Comparison of ENCODE assay signal across 8 cellular contexts in genomic region chr22:42649261-42650056, GRCh38. TPM values are rescaled to one million over a fixed set of nuclear protein-coding genes. Genes with fewer than 3 reads are reported as not detected.
DNase-seq lines count a peak whose midpoint lies in the region; ATAC-seq and TF ChIP-seq lines count a peak whose summit lies in the region.

Gene CYB5R3 (minus strand): TSS chr22:42649392. CDS start chr22:42649315, 77 bp downstream.

- H3K4me3 Mint-ChIP-seq in CD14-positive monocyte: peak within 1 kb of the TSS; percentile 96 to 99

- H3K36me3 ChIP-seq in PC-3 (ENCODE audit: low read depth, low read length): no peaks in the 10 kb centered on the region
- H3K36me3 ChIP-seq in mucosa of rectum (ENCODE audit: control insufficient read depth in 2 of 2, insufficient read depth in 2 of 2, low read length in 2 of 2): no peaks in the 10 kb centered on the region

- H3K9me3 ChIP-seq in PC-3 (ENCODE audit: low read length) (no peaks in the 10 kb centered on the region), mucosa of rectum (ENCODE audit: control insufficient read depth in 2 of 2, low read length in 2 of 2) (no peaks in the 10 kb centered on the region)

- ATAC-seq in GM19395 (IDR thresholded peaks at IDR 0.05; ENCODE audit: unreplicated experiment) (peak; percentile 65), PC-3 (peak; percentile 83)

- peak within 1 kb of the TSS; percentile 89 for H3K9ac ChIP-seq in PC-3 (ENCODE audit: low read length)
- H3K9ac ChIP-seq in mucosa of rectum (ENCODE audit: low read depth in 1 of 2, low read length in 2 of 2): peak within 1 kb of the TSS; percentile 87 to 94

- H3K27ac Mint-ChIP-seq in CD14-positive monocyte: peak within 1 kb of the TSS; percentile 84 to 99 (median 96)

- H3K4me3 ChIP-seq in PC-3 (ENCODE audit: low read length): peak within 1 kb of the TSS; percentile 98
- H3K4me3 ChIP-seq in mucosa of rectum (ENCODE audit: low read length in 2 of 2): peak within 1 kb of the TSS; percentile 82 to 93

- peak within 1 kb of the TSS; percentile 79 for H2AFZ ChIP-seq in PC-3 (ENCODE audit: low read length)

- CTCF ChIA-PET in PC-3 (lab: Charles Lee): interaction anchor here (0.6 to 1.0 kb wide), 2 partner anchors 106 to 170 kb away, joined by 4 read pairs; no protein-coding TSS in a partner anchor

- H3F3A ChIP-seq in PC-3 (ENCODE audit: low read length, unreplicated experiment): no peaks in the 10 kb centered on the region

- POLR2A ChIA-PET in PC-3 (lab: Charles Lee; ENCODE audit: unreplicated experiment): interaction anchor here (0.5 kb wide), 1 partner anchor 25 kb away, joined by 11 read pairs; no protein-coding TSS in a partner anchor

- H3K36me3 Mint-ChIP-seq in CD14-positive monocyte: peaks cover 8 to 17% of the 10 kb centered on the region in 2 donors

- DNase-seq in CD14-positive monocyte (ENCODE audit: low spot score) (peak; percentile 74), HPDE6-E6E7 (ENCODE audit: extremely low spot score) (peak; percentile 79), PC-3 (peak; percentile 55), erythroblast (lab: John Stamatoyannopoulos, UW) (peak; percentile 87 to 91)
- peak; percentile 87 for DNase-seq in activated T-cell treated with anti-CD3 and anti-CD28 coated beads, Interleukin-2, amount 50 U/mL, for 1 hour
- DNase-seq in stimulated activated CD8-positive, alpha-beta memory T cell treated with anti-CD3 and anti-CD28 coated beads, Interleukin-4, amount 100 ng/mL, for 4 hours (ENCODE audit: low read depth in 2 of 2, low spot score in 1 of 2): peak; percentile 15 to 57

- H3K4me1 Mint-ChIP-seq in CD14-positive monocyte: peaks cover 49% of the 10 kb centered on the region

- H3K79me2 ChIP-seq in PC-3 (ENCODE audit: low read length): peaks cover 43% of the 10 kb centered on the region

- intact Hi-C loops in CD14-positive monocyte (cut with micrococcal nuclease): no loop called here
- intact Hi-C loops in PC-3 (cut with micrococcal nuclease): no loop called here

- H3K9me2 ChIP-seq in PC-3 (replicated peaks; ENCODE audit: low read length): no peaks in the 10 kb centered on the region

- H3K4me1 ChIP-seq in PC-3 (ENCODE audit: insufficient read depth, low read length) (peaks cover 9% of the 10 kb centered on the region), mucosa of rectum (ENCODE audit: control insufficient read depth in 2 of 2, insufficient read depth in 2 of 2, low read length in 2 of 2) (peaks cover 42 to 46% of the 10 kb centered on the region in 2 donors)

- no peaks in the 10 kb centered on the region for H3K9me3 Mint-ChIP-seq in CD14-positive monocyte

- peak within 1 kb of the TSS; percentile 91 for H3K4me2 ChIP-seq in PC-3 (ENCODE audit: low read length)

- H3K27me3 ChIP-seq in PC-3 (ENCODE audit: low read length): no peaks in the 10 kb centered on the region
- no peaks in the 10 kb centered on the region for H3K27me3 ChIP-seq in mucosa of rectum (ENCODE audit: control insufficient read depth in 2 of 2, insufficient read depth in 2 of 2, low read length in 2 of 2)

- peaks cover 0 to 3% (median 3%) of the 10 kb centered on the region in 3 donors for H3K27me3 Mint-ChIP-seq in CD14-positive monocyte (ENCODE audit: low read depth in 3 of 3)

- peaks cover 7% of the 10 kb centered on the region; the same call in 1 of the 2 replicates for H4K20me1 ChIP-seq in PC-3 (ENCODE audit: low read length)

- no peak for TF ChIP-seq POLR2A in erythroblast (IDR thresholded peaks at IDR 0.05; ENCODE audit: low read length)

- TSS peak; percentile 97 for BruUV-seq in PC-3 (replicated peaks; lab: Mats Ljungman, UMichigan)

- TF ChIP-seq CTCF in CD14-positive monocyte (IDR thresholded peaks at IDR 0.05) (no peak), PC-3 (conservative IDR thresholded peaks at IDR 0.05; ENCODE audit: low read depth, low read length) (no peak)

- H3K27ac ChIP-seq in PC-3 (ENCODE audit: low read length): peak within 1 kb of the TSS; percentile 41
- H3K27ac ChIP-seq in mucosa of rectum (ENCODE audit: low read depth in 2 of 2, low read length in 2 of 2): peak within 1 kb of the TSS; percentile 91 to 96

RNA-seq across cellular contexts. Expression of gene CYB5R3, which starts in this region (rescaled TPM):
- polyA plus RNA-seq in CD14-positive monocyte: 10 to 100 TPM; 54.0 to 76.4 TPM
- 64.2 and 73.3 TPM in 2 replicates for total RNA-seq in PC-3 (2014; rRNA removed)

Comparison
In these comparisons a context has a peak if more than half of its experiments do, and no peak if none do; other contexts are left out.
1. Peak in every context shown above with its lines: DNase-seq, ATAC-seq, H3K4me3 ChIP-seq and H3K27ac ChIP-seq.
2. DNase-seq: peak in every context shown above with its lines; median percentile 89 in erythroblast; 87 in activated T-cell treated with anti-CD3 and anti-CD28 coated beads, Interleukin-2, amount 50 U/mL, for 1 hour; 79 in HPDE6-E6E7; 74 in CD14-positive monocyte; 55 in PC-3; 36 in stimulated activated CD8-positive, alpha-beta memory T cell treated with anti-CD3 and anti-CD28 coated beads, Interleukin-4, amount 100 ng/mL, for 4 hours.